8 cellular contexts compared by ENCODE assay signal in the genomic region with DNA sequence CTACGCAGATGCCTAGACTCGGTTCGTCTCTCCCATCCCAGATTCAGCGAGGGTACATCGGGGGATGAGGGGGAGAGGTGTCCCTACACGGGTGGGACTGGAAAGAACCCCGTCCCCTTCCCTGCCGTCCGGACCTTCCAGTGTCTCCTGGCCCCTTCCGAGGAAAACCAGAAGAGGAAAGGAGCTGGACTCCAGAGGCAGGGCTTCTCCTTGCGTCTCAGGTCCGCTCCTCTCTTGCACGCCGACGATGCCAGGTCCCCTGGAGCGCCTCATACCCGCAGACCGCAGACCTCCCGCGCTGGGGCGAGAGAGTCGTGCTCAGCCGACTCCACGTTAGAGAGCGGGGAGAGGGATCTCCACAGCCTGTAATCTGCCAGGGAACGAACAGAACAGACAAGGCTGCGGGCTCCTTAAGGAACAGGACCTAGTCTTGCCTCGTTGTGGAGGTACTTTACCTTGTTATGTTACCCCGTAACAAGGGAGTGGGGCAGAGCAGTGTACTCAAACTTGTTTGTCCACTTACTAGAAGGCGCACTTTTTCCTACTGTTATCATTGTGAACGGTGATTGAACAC. TPM values are rescaled to one million over a fixed set of nuclear protein-coding genes. Genes with fewer than 3 reads are reported as not detected.
A peak's percentile ranks its signal among the peaks of the same experiment; 100 is the strongest.
DNase-seq lines count a peak whose midpoint lies in the region; ATAC-seq, FAIRE-seq and TF ChIP-seq lines count a peak whose summit lies in the region.

No MANE protein-coding gene starts in this region.

- intact Hi-C loops in CD14-positive monocyte (cut with micrococcal nuclease) (no loop called here), left ventricle myocardium superior (cut with micrococcal nuclease) (no loop called here)

- H3K4me3 Mint-ChIP-seq in CD14-positive monocyte: peak overlapping the region; percentile 94 to 95
- H3K4me3 Mint-ChIP-seq in activated naive CD8-positive, alpha-beta T cell treated with anti-CD3 and anti-CD28 coated beads, Interleukin-2, amount 50 U/mL, for 24 hours: peak overlapping the region; percentile 85

- H3K27me3 Mint-ChIP-seq in CD14-positive monocyte (ENCODE audit: low read depth in 3 of 3): peaks cover 0 to 5% (median 4%) of the 10 kb centered on the region in 3 donors
- peaks cover 20% of the 10 kb centered on the region for H3K27me3 Mint-ChIP-seq in activated naive CD8-positive, alpha-beta T cell treated with anti-CD3 and anti-CD28 coated beads, Interleukin-2, amount 50 U/mL, for 24 hours

- CTCF ChIA-PET in RWPE1 (lab: Yijun Ruan, JAX): interaction anchor here (0.6 kb wide), 1 partner anchor 821 kb away, joined by 5 read pairs; no protein-coding TSS in a partner anchor

- H3K27ac Mint-ChIP-seq in CD14-positive monocyte: peak overlapping the region; percentile 90 to 97 (median 96)
- H3K27ac Mint-ChIP-seq in activated naive CD8-positive, alpha-beta T cell treated with anti-CD3 and anti-CD28 coated beads, Interleukin-2, amount 50 U/mL, for 24 hours: peak overlapping the region; percentile 65

- TF ChIP-seq CTCF in CD14-positive monocyte (IDR thresholded peaks at IDR 0.05): no peak
- TF ChIP-seq CTCF in RWPE1 (conservative IDR thresholded peaks at IDR 0.05; ENCODE audit: low read depth): no peak

- peaks cover 41% of the 10 kb centered on the region for H3K4me1 Mint-ChIP-seq in CD14-positive monocyte
- H3K4me1 Mint-ChIP-seq in activated naive CD8-positive, alpha-beta T cell treated with anti-CD3 and anti-CD28 coated beads, Interleukin-2, amount 50 U/mL, for 24 hours: peaks cover 18% of the 10 kb centered on the region

- ATAC-seq in GM19438 (IDR thresholded peaks at IDR 0.05; ENCODE audit: low read depth, unreplicated experiment): peak; percentile 11
- peak; percentile 48 for ATAC-seq in activated naive CD8-positive, alpha-beta T cell treated with anti-CD3 and anti-CD28 coated beads, Interleukin-2, amount 50 U/mL, for 24 hours
- peak; percentile 42 for ATAC-seq in left ventricle myocardium superior

- no peaks in the 10 kb centered on the region for H3K9me3 Mint-ChIP-seq in CD14-positive monocyte
- no peaks in the 10 kb centered on the region for H3K9me3 Mint-ChIP-seq in activated naive CD8-positive, alpha-beta T cell treated with anti-CD3 and anti-CD28 coated beads, Interleukin-2, amount 50 U/mL, for 24 hours

- H3K27ac ChIP-seq in RWPE1: peak overlapping the region; percentile 89

- no peaks in the 10 kb centered on the region for H3K36me3 Mint-ChIP-seq in CD14-positive monocyte
- H3K36me3 Mint-ChIP-seq in activated naive CD8-positive, alpha-beta T cell treated with anti-CD3 and anti-CD28 coated beads, Interleukin-2, amount 50 U/mL, for 24 hours (ENCODE audit: low read depth): no peaks in the 10 kb centered on the region

- FAIRE-seq in frontal cortex (lab: Jason Lieb, UNC): no peak

- DNase-seq in CD14-positive monocyte (ENCODE audit: low spot score) (no peak), HK-2 (ENCODE audit: unreplicated experiment) (peak; percentile 75), RWPE1 (ENCODE audit: low spot score) (peak; percentile 35), left ventricle myocardium superior (peak; percentile 69), retina (peak; percentile 88), frontal cortex (ENCODE audit: low spot score in 2 of 2) (no peak)
- peak; percentile 72 for DNase-seq in activated naive CD8-positive, alpha-beta T cell treated with anti-CD3 and anti-CD28 coated beads, Interleukin-2, amount 50 U/mL, for 24 hours

- POLR2A ChIA-PET in RWPE1 (lab: Yijun Ruan, JAX; ENCODE audit: low non-redundant PET): interaction anchor here (0.6 kb wide), 1 partner anchor 61 kb away, joined by 3 read pairs; no protein-coding TSS in a partner anchor

RNA-seq across cellular contexts. Expression of gene IMPDH1, which starts 0.4 kb away (rescaled TPM):
- 100 to 1,000 TPM; 110 to 152 TPM for polyA plus RNA-seq in CD14-positive monocyte
- total RNA-seq in left ventricle myocardium superior (20.7 TPM), frontal cortex (26.5 TPM)

RNA-seq across cellular contexts. Expression of gene HILPDA, which starts 45.5 kb away (rescaled TPM):
- polyA plus RNA-seq in CD14-positive monocyte: 1 to 10 TPM; 2.0 to 2.6 TPM
- 6.9 TPM for total RNA-seq in left ventricle myocardium superior
- 26.9 TPM for total RNA-seq in frontal cortex

RNA-seq across cellular contexts. Expression of gene PRRT4, which starts 48.7 kb away (rescaled TPM):
- not detected for polyA plus RNA-seq in CD14-positive monocyte
- total RNA-seq in left ventricle myocardium superior (1.6 TPM), frontal cortex (3.3 TPM)

Comparison
In these comparisons a context has a peak if more than half of its experiments do, and no peak if none do; other contexts are left out.
1. DNase-seq: peak in HK-2 (single experiment), RWPE1 (single experiment), activated naive CD8-positive, alpha-beta T cell treated with anti-CD3 and anti-CD28 coated beads, Interleukin-2, amount 50 U/mL, for 24 hours (single experiment), left ventricle myocardium superior (single experiment) and retina (single experiment); none in CD14-positive monocyte (single experiment) and frontal cortex (0 of 2).
2. Peak in every context shown above with its lines, with median percentiles within 50 percentile points of each other: ATAC-seq.